In genomic region chr14:24299255-24300191, GRCh38 we compare ENCODE assay signal across 8 cellular contexts. TPM values are rescaled to one million over a fixed set of nuclear protein-coding genes. Genes with fewer than 3 reads are reported as not detected.
DNase-seq lines count a peak whose midpoint lies in the region; ATAC-seq and TF ChIP-seq lines count a peak whose summit lies in the region.

Gene DHRS1, minus strand, starts transcription at chr14:24299780. Its CDS starts 674 bp downstream, at chr14:24299106.
Gene NOP9, plus strand, starts transcription at chr14:24299850. Its CDS starts 105 bp downstream, at chr14:24299955.

- intact Hi-C loops in heart right ventricle (cut with DNase I) (loop anchor here in 5 of 10 donors (1.0 to 5.0 kb wide), 3 partner anchors 57 kb away; partner anchors contain the start of gene TINF2 (in 5 of the 5)), upper lobe of right lung (cut with DNase I) (no loop called here)

- H3K36me3 ChIP-seq in heart right ventricle = peaks cover 0 to 62% (median 31%) of the 10 kb centered on the region in 9 donors
- peaks cover 46% of the 10 kb centered on the region for H3K36me3 ChIP-seq in upper lobe of right lung

- H3K27me3 ChIP-seq in heart right ventricle (no peaks in the 10 kb centered on the region), upper lobe of right lung (no peaks in the 10 kb centered on the region)

- H3K36me3 Mint-ChIP-seq in progenitor cell of endocrine pancreas (ENCODE audit: insufficient read depth) = peaks cover 9% of the 10 kb centered on the region

- peak within 1 kb of the TSS; percentile 1 to 91 (median 83) for H3K27ac ChIP-seq in heart right ventricle
- peak within 1 kb of the TSS; percentile 89 for H3K27ac ChIP-seq in upper lobe of right lung

- H3K27me3 Mint-ChIP-seq in progenitor cell of endocrine pancreas = no peaks in the 10 kb centered on the region

- peak within 1 kb of the TSS; percentile 92 for H3K4me3 Mint-ChIP-seq in progenitor cell of endocrine pancreas (ENCODE audit: low read depth)

- H3K9me3 ChIP-seq in heart right ventricle (no peaks in the 10 kb centered on the region), upper lobe of right lung (no peaks in the 10 kb centered on the region)

- peak within 1 kb of the TSS; percentile 97 for H3K27ac Mint-ChIP-seq in progenitor cell of endocrine pancreas

- ATAC-seq in HG02571 (IDR thresholded peaks at IDR 0.05; ENCODE audit: unreplicated experiment) (peak; percentile 59), heart right ventricle (peak; percentile 88 to 96 (median 94)), upper lobe of right lung (peak; percentile 94)

- DNase-seq in NCI-H1092 (lab: John Stamatoyannopoulos, UW) (peak; percentile 85), T-helper 1 cell (peak; percentile 76 to 92 (median 88)), amniotic epithelial cell (ENCODE audit: low read depth) (peak; percentile 81), heart right ventricle (peak; percentile 91), progenitor cell of endocrine pancreas (ENCODE audit: low spot score, unreplicated experiment) (peak; percentile 88), upper lobe of right lung (peak; percentile 95)

- H3K9me3 Mint-ChIP-seq in progenitor cell of endocrine pancreas (ENCODE audit: low read depth) = no peaks in the 10 kb centered on the region

- no peak for TF ChIP-seq CTCF in heart right ventricle (IDR thresholded peaks at IDR 0.05)
- TF ChIP-seq CTCF in progenitor cell of endocrine pancreas (IDR thresholded peaks at IDR 0.05; ENCODE audit: unreplicated experiment) = no peak
- TF ChIP-seq CTCF in upper lobe of right lung (IDR thresholded peaks at IDR 0.05) = no peak

- peak; percentile 47 for TF ChIP-seq POLR2A in GM10847 (IDR thresholded peaks at IDR 0.05; ENCODE audit: extremely low read depth, insufficient read length)

- WGBS in heart right ventricle, 2 donors = 1% methylated on average over 72 to 75 of the region's 75 CpGs

- peaks cover 0 to 46% (median 25%) of the 10 kb centered on the region in 9 donors for H3K4me1 ChIP-seq in heart right ventricle
- peaks cover 32% of the 10 kb centered on the region for H3K4me1 ChIP-seq in upper lobe of right lung

- H3K4me1 Mint-ChIP-seq in progenitor cell of endocrine pancreas (ENCODE audit: low read depth) = peaks cover 21% of the 10 kb centered on the region

- H3K4me3 ChIP-seq in heart right ventricle (peak within 1 kb of the TSS; percentile 79 to 97 (median 92)), upper lobe of right lung (peak within 1 kb of the TSS; percentile 73)

RNA-seq across cellular contexts. Expression of gene DHRS1, which starts in this region (rescaled TPM):
- 10 to 100 TPM in 4 of 10 donors, 1 to 10 TPM in 6; 6.9 to 11.1 (median 9.0) TPM for total RNA-seq in heart right ventricle
- polyA plus RNA-seq in heart right ventricle = 10 to 100 TPM in 1 of 2 donors, 1 to 10 TPM in 1; 8.5 to 11.6 TPM
- total RNA-seq in progenitor cell of endocrine pancreas = 33.4 and 34.4 TPM in 2 replicates
- 28.0 TPM for total RNA-seq in upper lobe of right lung

RNA-seq across cellular contexts. Expression of gene NOP9, which starts in this region (rescaled TPM):
- 10 to 100 TPM; 22.0 to 31.9 (median 27.3) TPM for total RNA-seq in heart right ventricle
- polyA plus RNA-seq in heart right ventricle = 10 to 100 TPM; 10.7 to 10.8 TPM
- 32.4 and 32.6 TPM in 2 replicates for total RNA-seq in progenitor cell of endocrine pancreas
- 21.4 TPM for total RNA-seq in upper lobe of right lung

Comparison
In these comparisons a context has a peak if more than half of its experiments do, and no peak if none do; other contexts are left out.
1. Peak in every context shown above with its lines: DNase-seq, ATAC-seq, H3K4me3 ChIP-seq and H3K27ac ChIP-seq.